11 cellular contexts compared by ENCODE assay signal in the genomic region with DNA sequence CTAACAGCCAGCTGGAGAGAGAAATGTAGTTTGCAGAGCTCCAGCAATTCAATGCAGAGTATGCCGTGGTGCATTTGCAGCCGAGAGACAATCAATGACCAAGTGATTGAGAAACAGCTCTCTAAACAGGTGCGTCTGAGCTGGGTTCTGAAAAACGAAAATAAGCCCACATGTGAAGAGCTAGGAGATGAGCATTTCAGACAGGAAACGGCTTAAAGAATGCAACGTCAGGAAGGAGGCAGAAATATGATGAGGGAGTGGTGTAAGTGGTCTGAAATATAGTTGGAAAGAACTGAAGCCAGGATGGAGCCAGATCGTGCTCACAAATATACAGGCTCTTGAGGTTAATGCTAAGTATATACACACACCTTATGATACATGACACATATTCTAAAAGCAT. TPM values are rescaled to one million over a fixed set of nuclear protein-coding genes. Genes with fewer than 3 reads are reported as not detected.
DNase-seq lines count a peak whose midpoint lies in the region; ATAC-seq and TF ChIP-seq lines count a peak whose summit lies in the region.
"Had no signal": no experiment of that assay in that cellular context is flagged by ENCODE, and none has a peak within 500 bp of the region (broad histone marks: within the 10 kb centered on the region; RNA-seq: fewer than 3 reads in every experiment).

No MANE protein-coding gene starts in this region.

- H4K20me1 ChIP-seq in HCT116 (ENCODE audit: insufficient read depth), result no peaks in the 10 kb centered on the region

- peaks cover 0 to 5% (median 0%) of the 10 kb centered on the region in 3 donors for H3K36me3 Mint-ChIP-seq in CD8-positive, alpha-beta memory T cell

- H3K27ac Mint-ChIP-seq in CD8-positive, alpha-beta memory T cell, result no peak overlapping the region

- peak overlapping the region in 1 of 2 experiments; percentile 49; a peak in 2 of 4 replicates for H3K4me3 ChIP-seq in HCT116 (replicated peaks in 1 of 2; ENCODE audit: low read depth in 1 of 2, low read length in 2 of 2)
- H3K4me3 ChIP-seq in lung, result no peak overlapping the region
- H3K4me3 ChIP-seq in heart left ventricle, result no peak overlapping the region
- no peak overlapping the region for H3K4me3 ChIP-seq in CD8-positive, alpha-beta memory T cell (ENCODE audit: low read length)

- WGBS in lung, 2 donors, result 63 to 73% methylated on average over 7 of the region's 7 CpGs
- WGBS in heart left ventricle, 4 donors, result 61 to 82% (median 79%) methylated on average over 7 of the region's 7 CpGs

- DNase-seq in NCI-H2107 treated with DMSO at 0.1 percent for 48 hours (lab: John Stamatoyannopoulos, UW; ENCODE audit: unreplicated experiment) (peak; percentile 35), NCI-H2107 (lab: John Stamatoyannopoulos, UW) (no peak), HCT116 (ENCODE audit: low read depth, low spot score) (peak; percentile 6), lung (ENCODE audit: low spot score) (no peak), hippocampal formation (lab: John Stamatoyannopoulos, UW) (no peak), heart left ventricle (no peak)
- no peak for DNase-seq in CD8-positive, alpha-beta memory T cell

- H3K36me3 ChIP-seq in HCT116 (ENCODE audit: control insufficient read depth in 1 of 2, insufficient read depth in 2 of 2, low read length in 2 of 2) (no peaks in the 10 kb centered on the region), lung (ENCODE audit: control insufficient read depth in 2 of 2, insufficient read depth in 2 of 2, low read length in 2 of 2) (no peaks in the 10 kb centered on the region), heart left ventricle (peaks cover 0 to 3% (median 0%) of the 10 kb centered on the region in 9 donors)
- H3K36me3 ChIP-seq in CD8-positive, alpha-beta memory T cell (ENCODE audit: insufficient read depth, low read length), result no peaks in the 10 kb centered on the region

- no peaks in the 10 kb centered on the region for H3K9me3 Mint-ChIP-seq in CD8-positive, alpha-beta memory T cell

- no peaks in the 10 kb centered on the region for H3K27me3 ChIP-seq in HCT116 (ENCODE audit: insufficient read depth, low read length)
- H3K27me3 ChIP-seq in lung (ENCODE audit: control insufficient read depth, insufficient read depth), result no peaks in the 10 kb centered on the region
- H3K27me3 ChIP-seq in heart left ventricle, result no peaks in the 10 kb centered on the region
- H3K27me3 ChIP-seq in CD8-positive, alpha-beta memory T cell (ENCODE audit: insufficient read depth, low read length, poor library complexity, severe bottlenecking), result no peaks in the 10 kb centered on the region

- H3K9me3 ChIP-seq in HCT116 (ENCODE audit: control insufficient read depth in 1 of 2, insufficient read depth in 1 of 2, low read depth in 1 of 2, low read length in 2 of 2) (no peaks in the 10 kb centered on the region), lung (ENCODE audit: control insufficient read depth in 2 of 2, insufficient read depth in 1 of 2, low read length in 1 of 2) (no peaks in the 10 kb centered on the region), heart left ventricle (no peaks in the 10 kb centered on the region)
- H3K9me3 ChIP-seq in CD8-positive, alpha-beta memory T cell (ENCODE audit: low read length), result no peaks in the 10 kb centered on the region

- H3K27ac ChIP-seq in HCT116 (ENCODE audit: low read depth, low read length) (peak overlapping the region; percentile 39; the same call in 1 of the 2 replicates), lung (ENCODE audit: low read depth in 1 of 2, low read length in 1 of 2) (no peak overlapping the region), heart left ventricle (no peak overlapping the region)
- H3K27ac ChIP-seq in CD8-positive, alpha-beta memory T cell (ENCODE audit: low read depth, low read length), result no peak overlapping the region
- H3K27ac ChIP-seq: 22Rv1, VCaP had no signal

- TF ChIP-seq POLR2A in HCT116 (IDR thresholded peaks at IDR 0.05; ENCODE audit: borderline replicate concordance, extremely low read depth, insufficient read depth, insufficient read length), result no peak
- no peak for TF ChIP-seq POLR2A in heart left ventricle (IDR thresholded peaks at IDR 0.05)

- no peaks in the 10 kb centered on the region for H3K9me2 ChIP-seq in HCT116 (ENCODE audit: insufficient read depth)

- TF ChIP-seq CTCF in HCT116 (IDR thresholded peaks at IDR 0.05 in 2 of 3, conservative IDR thresholded peaks at IDR 0.05 in 1 of 3; ENCODE audit: borderline replicate concordance in 1 of 3, insufficient read depth in 1 of 3, low read depth in 2 of 3, low read length in 2 of 3), result no peak
- no peak for TF ChIP-seq CTCF in lung (IDR thresholded peaks at IDR 0.05; ENCODE audit: control extremely low read depth, extremely low read depth)
- TF ChIP-seq CTCF in heart left ventricle (IDR thresholded peaks at IDR 0.05), result no peak

- peaks cover 28 to 38% of the 10 kb centered on the region in 2 experiments for H3K4me1 ChIP-seq in HCT116 (ENCODE audit: control insufficient read depth in 1 of 2, insufficient read depth in 2 of 2, low read length in 2 of 2)
- peaks cover 0 to 2% of the 10 kb centered on the region in 2 donors for H3K4me1 ChIP-seq in lung (ENCODE audit: control insufficient read depth in 2 of 2, insufficient read depth in 2 of 2, low read length in 2 of 2)
- H3K4me1 ChIP-seq in heart left ventricle, result peaks cover 0 to 4% (median 0%) of the 10 kb centered on the region in 12 donors
- peaks cover 5% of the 10 kb centered on the region for H3K4me1 ChIP-seq in CD8-positive, alpha-beta memory T cell (ENCODE audit: insufficient read depth, low read length)

- 0 out of 2 replicates have a peak overlapping the region, but pooled peaks have one; percentile 9 for H3K9ac ChIP-seq in HCT116 (ENCODE audit: low read length)

- POLR2A ChIA-PET in HCT116 (lab: Charles Lee), result no interaction called here
- POLR2A ChIA-PET in CD8-positive, alpha-beta memory T cell (lab: Charles Lee), result no interaction called here

- CTCF ChIA-PET in HCT116 (lab: Charles Lee), result interaction anchor here (2.0 to 2.1 kb wide), 2 partner anchors 99 to 173 kb away, joined by 7 to 12 read pairs; partner anchors contain the start of gene ATP6V1D
- CTCF ChIA-PET in CD8-positive, alpha-beta memory T cell (lab: Charles Lee), result no interaction called here

- peaks cover 0 to 9% of the 10 kb centered on the region in 2 donors for H3K27me3 Mint-ChIP-seq in CD8-positive, alpha-beta memory T cell

- H3K79me2 ChIP-seq in HCT116 (ENCODE audit: insufficient read depth, low read length), result no peaks in the 10 kb centered on the region

- H2AFZ ChIP-seq in HCT116 (ENCODE audit: low read depth, low read length, poor library complexity, severe bottlenecking), result peak overlapping the region; percentile 8

- H3K4me3 Mint-ChIP-seq in CD8-positive, alpha-beta memory T cell, result no peak overlapping the region

- TF ChIP-seq RAD21 in HCT116 (IDR thresholded peaks at IDR 0.05; ENCODE audit: low read depth), result no peak

- intact Hi-C loops in HCT116 (cut with micrococcal nuclease), result no loop called here
- intact Hi-C loops in heart left ventricle (cut with DNase I), result no loop called here

- RAD21 ChIA-PET in HCT116 (lab: Charles Lee; ENCODE audit: low non-redundant PET in 1 of 2, low total read pairs in 2 of 2, uncharacterized antibody in 2 of 2, unreplicated experiment in 2 of 2), result no interaction called here

- no TSS peak for BruUV-seq in HCT116 (replicated peaks; lab: Mats Ljungman, UMichigan)

- H3K4me2 ChIP-seq in HCT116 (ENCODE audit: low read length), result peak overlapping the region; percentile 88

- H3K4me1 Mint-ChIP-seq in CD8-positive, alpha-beta memory T cell, result peaks cover 2 to 6% (median 5%) of the 10 kb centered on the region in 3 donors

- ATAC-seq in HCT116 (peak; percentile 57), SK-N-SH treated with all-trans-retinoic acid at 6 μM for 48 hours (peak; percentile 57), lung (ENCODE audit: insufficient read depth, low FRiP score) (peak; percentile 22), heart left ventricle (no peak)
- ATAC-seq: Right ventricle myocardium inferior had no signal

TF ChIP-seq in HCT116, 20 proteins besides CTCF, POLR2A, EP300 and RAD21:
- no peak for TF ChIP-seq ZFX (IDR thresholded peaks at IDR 0.05)
- TF ChIP-seq FOSL1 (IDR thresholded peaks at IDR 0.05; ENCODE audit: low read depth), result no peak
- no peak for TF ChIP-seq ELF1 (IDR thresholded peaks at IDR 0.05; ENCODE audit: borderline replicate concordance, low read depth)
- peak; percentile 32; the same call in 1 of the 2 replicates for TF ChIP-seq EGR1 (IDR thresholded peaks at IDR 0.05; ENCODE audit: low read depth)

TF ChIP-seq in SK-N-SH treated with all-trans-retinoic acid at 6 μM for 48 hours, 23 proteins besides CTCF, POLR2A, EP300 and RAD21:
- TF ChIP-seq ZNF70 (CRISPR knock-in tag; IDR thresholded peaks at IDR 0.05) (no peak), ZC3H10 (CRISPR knock-in tag; IDR thresholded peaks at IDR 0.05) (no peak), ARNTL (CRISPR knock-in tag; IDR thresholded peaks at IDR 0.05; ENCODE audit: borderline replicate concordance, low read depth) (no peak), ZFP3 (CRISPR knock-in tag; IDR thresholded peaks at IDR 0.05) (no peak), ZFP30 (CRISPR knock-in tag; IDR thresholded peaks at IDR 0.05) (no peak), SNAI2 (CRISPR knock-in tag; IDR thresholded peaks at IDR 0.05) (no peak)
- TF ChIP-seq, protein P1, sequence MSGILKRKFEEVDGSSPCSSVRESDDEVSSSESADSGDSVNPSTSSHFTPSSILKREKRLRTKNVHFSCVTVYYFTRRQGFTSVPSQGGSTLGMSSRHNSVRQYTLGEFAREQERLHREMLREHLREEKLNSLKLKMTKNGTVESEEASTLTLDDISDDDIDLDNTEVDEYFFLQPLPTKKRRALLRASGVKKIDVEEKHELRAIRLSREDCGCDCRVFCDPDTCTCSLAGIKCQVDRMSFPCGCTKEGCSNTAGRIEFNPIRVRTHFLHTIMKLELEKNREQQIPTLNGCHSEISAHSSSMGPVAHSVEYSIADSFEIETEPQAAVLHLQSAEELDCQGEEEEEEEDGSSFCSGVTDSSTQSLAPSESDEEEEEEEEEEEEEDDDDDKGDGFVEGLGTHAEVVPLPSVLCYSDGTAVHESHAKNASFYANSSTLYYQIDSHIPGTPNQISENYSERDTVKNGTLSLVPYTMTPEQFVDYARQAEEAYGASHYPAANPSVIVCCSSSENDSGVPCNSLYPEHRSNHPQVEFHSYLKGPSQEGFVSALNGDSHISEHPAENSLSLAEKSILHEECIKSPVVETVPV (CRISPR knock-in tag; IDR thresholded peaks at IDR 0.05), result no peak

RNA-seq across cellular contexts. Expression of gene GARIN2, which starts 2.5 kb away (rescaled TPM):
- total RNA-seq in HCT116 (2021; ENCODE audit: unreplicated experiment) (not detected), lung (under 1 TPM in 1 of 2 donors, not detected in 1; 0.11 TPM), heart left ventricle (not detected)
- polyA plus RNA-seq in HCT116 (2012), result not detected in 2 replicates
- polyA plus RNA-seq in lung (under 1 TPM; 0.03 to 0.06 TPM), heart left ventricle (not detected)
- not detected for total RNA-seq in CD8-positive, alpha-beta memory T cell
- not detected for polyA plus RNA-seq in CD8-positive, alpha-beta memory T cell
- total RNA-seq: Right ventricle myocardium inferior had no signal

RNA-seq across cellular contexts. Expression of gene PALS1, which starts 54.4 kb away (rescaled TPM):
- total RNA-seq in HCT116 (2021; ENCODE audit: unreplicated experiment) (18.0 TPM), lung (10 to 100 TPM; 26.1 to 45.7 TPM), heart left ventricle (10 to 100 TPM in 8 of 9 donors, 1 to 10 TPM in 1; 9.9 to 19.9 (median 14.6) TPM)
- polyA plus RNA-seq in HCT116 (2012), result 4.5 and 6.9 TPM in 2 replicates
- polyA plus RNA-seq in lung (1 to 10 TPM; 6.1 to 8.7 TPM), heart left ventricle (1 to 10 TPM; 4.0 to 9.5 TPM)
- total RNA-seq in CD8-positive, alpha-beta memory T cell, result 1 to 10 TPM; 5.6 to 6.7 TPM
- 1.8 TPM for polyA plus RNA-seq in CD8-positive, alpha-beta memory T cell

Comparison
In these comparisons a context has a peak if more than half of its experiments do, and no peak if none do; other contexts are left out.
1. DNase-seq: peak in NCI-H2107 treated with DMSO at 0.1 percent for 48 hours (single experiment) and HCT116 (single experiment); none in NCI-H2107 (single experiment), lung (single experiment), hippocampal formation (0 of 2), heart left ventricle (0 of 5) and CD8-positive, alpha-beta memory T cell (0 of 5).
2. ATAC-seq: peak in HCT116 (single experiment), SK-N-SH treated with all-trans-retinoic acid at 6 μM for 48 hours (single experiment) and lung (single experiment); none in heart left ventricle (0 of 4).